ENCODE assay signal across 2 cellular contexts in the genomic region with DNA sequence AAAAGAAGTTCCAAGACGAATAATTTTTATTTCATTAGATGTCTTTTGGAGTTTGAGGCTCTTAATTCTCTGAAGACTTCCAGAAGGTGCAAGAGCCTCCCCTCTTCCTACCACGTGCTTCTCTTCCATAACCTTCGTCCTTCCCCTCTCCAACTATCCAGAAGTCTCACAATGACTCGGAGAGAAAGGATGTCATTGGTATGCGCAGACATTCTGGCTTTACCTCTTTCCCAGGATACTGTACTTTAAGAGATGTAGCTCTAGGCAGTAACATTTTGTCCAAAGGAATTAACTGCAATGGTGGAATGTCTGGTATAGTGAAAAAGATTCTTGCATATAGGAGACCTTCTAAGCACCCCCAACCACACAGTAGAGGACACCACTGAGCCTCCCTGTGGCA.
TF ChIP-seq lines count a peak whose summit lies in the region.

No MANE protein-coding gene starts in this region.

TF ChIP-seq in SK-N-SH, 30 proteins besides CTCF, POLR2A, EP300 and RAD21 (continued from another document):
- TF ChIP-seq RCOR1 (IDR thresholded peaks at IDR 0.05; ENCODE audit: low read length) (no peak), NRF1 (IDR thresholded peaks at IDR 0.05; ENCODE audit: low read depth, low read length) (no peak), TAF1 (IDR thresholded peaks at IDR 0.05; ENCODE audit: borderline replicate concordance, low read depth, low read length) (no peak), POLR2AphosphoS5 (IDR thresholded peaks at IDR 0.05; ENCODE audit: low read depth, low read length) (no peak), SIN3A (IDR thresholded peaks at IDR 0.05; ENCODE audit: borderline replicate concordance, low read depth, low read length) (no peak)
- TF ChIP-seq, protein P1, sequence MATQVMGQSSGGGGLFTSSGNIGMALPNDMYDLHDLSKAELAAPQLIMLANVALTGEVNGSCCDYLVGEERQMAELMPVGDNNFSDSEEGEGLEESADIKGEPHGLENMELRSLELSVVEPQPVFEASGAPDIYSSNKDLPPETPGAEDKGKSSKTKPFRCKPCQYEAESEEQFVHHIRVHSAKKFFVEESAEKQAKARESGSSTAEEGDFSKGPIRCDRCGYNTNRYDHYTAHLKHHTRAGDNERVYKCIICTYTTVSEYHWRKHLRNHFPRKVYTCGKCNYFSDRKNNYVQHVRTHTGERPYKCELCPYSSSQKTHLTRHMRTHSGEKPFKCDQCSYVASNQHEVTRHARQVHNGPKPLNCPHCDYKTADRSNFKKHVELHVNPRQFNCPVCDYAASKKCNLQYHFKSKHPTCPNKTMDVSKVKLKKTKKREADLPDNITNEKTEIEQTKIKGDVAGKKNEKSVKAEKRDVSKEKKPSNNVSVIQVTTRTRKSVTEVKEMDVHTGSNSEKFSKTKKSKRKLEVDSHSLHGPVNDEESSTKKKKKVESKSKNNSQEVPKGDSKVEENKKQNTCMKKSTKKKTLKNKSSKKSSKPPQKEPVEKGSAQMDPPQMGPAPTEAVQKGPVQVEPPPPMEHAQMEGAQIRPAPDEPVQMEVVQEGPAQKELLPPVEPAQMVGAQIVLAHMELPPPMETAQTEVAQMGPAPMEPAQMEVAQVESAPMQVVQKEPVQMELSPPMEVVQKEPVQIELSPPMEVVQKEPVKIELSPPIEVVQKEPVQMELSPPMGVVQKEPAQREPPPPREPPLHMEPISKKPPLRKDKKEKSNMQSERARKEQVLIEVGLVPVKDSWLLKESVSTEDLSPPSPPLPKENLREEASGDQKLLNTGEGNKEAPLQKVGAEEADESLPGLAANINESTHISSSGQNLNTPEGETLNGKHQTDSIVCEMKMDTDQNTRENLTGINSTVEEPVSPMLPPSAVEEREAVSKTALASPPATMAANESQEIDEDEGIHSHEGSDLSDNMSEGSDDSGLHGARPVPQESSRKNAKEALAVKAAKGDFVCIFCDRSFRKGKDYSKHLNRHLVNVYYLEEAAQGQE (IDR thresholded peaks at IDR 0.05; ENCODE audit: low read depth, low read length) = no peak
- TF ChIP-seq, protein P2, sequence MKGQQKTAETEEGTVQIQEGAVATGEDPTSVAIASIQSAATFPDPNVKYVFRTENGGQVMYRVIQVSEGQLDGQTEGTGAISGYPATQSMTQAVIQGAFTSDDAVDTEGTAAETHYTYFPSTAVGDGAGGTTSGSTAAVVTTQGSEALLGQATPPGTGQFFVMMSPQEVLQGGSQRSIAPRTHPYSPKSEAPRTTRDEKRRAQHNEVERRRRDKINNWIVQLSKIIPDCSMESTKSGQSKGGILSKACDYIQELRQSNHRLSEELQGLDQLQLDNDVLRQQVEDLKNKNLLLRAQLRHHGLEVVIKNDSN (IDR thresholded peaks at IDR 0.05; ENCODE audit: borderline replicate concordance, low read depth) = no peak
TF ChIP-seq in SK-N-SH: peak in this region for 0.

TF ChIP-seq in SK-N-SH treated with all-trans-retinoic acid at 6 μM for 48 hours, 23 proteins besides CTCF, POLR2A, EP300 and RAD21 (continued from another document):
- TF ChIP-seq, protein P3, sequence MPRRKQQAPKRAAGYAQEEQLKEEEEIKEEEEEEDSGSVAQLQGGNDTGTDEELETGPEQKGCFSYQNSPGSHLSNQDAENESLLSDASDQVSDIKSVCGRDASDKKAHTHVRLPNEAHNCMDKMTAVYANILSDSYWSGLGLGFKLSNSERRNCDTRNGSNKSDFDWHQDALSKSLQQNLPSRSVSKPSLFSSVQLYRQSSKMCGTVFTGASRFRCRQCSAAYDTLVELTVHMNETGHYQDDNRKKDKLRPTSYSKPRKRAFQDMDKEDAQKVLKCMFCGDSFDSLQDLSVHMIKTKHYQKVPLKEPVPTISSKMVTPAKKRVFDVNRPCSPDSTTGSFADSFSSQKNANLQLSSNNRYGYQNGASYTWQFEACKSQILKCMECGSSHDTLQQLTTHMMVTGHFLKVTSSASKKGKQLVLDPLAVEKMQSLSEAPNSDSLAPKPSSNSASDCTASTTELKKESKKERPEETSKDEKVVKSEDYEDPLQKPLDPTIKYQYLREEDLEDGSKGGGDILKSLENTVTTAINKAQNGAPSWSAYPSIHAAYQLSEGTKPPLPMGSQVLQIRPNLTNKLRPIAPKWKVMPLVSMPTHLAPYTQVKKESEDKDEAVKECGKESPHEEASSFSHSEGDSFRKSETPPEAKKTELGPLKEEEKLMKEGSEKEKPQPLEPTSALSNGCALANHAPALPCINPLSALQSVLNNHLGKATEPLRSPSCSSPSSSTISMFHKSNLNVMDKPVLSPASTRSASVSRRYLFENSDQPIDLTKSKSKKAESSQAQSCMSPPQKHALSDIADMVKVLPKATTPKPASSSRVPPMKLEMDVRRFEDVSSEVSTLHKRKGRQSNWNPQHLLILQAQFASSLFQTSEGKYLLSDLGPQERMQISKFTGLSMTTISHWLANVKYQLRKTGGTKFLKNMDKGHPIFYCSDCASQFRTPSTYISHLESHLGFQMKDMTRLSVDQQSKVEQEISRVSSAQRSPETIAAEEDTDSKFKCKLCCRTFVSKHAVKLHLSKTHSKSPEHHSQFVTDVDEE (CRISPR knock-in tag; IDR thresholded peaks at IDR 0.05) = no peak
- TF ChIP-seq GLIS3 (CRISPR knock-in tag; IDR thresholded peaks at IDR 0.05) = no peak
- TF ChIP-seq ZC3H10 (CRISPR knock-in tag; IDR thresholded peaks at IDR 0.05) = no peak
- no peak for TF ChIP-seq ZNF565 (CRISPR knock-in tag; conservative IDR thresholded peaks at IDR 0.05; ENCODE audit: low read depth)
- TF ChIP-seq, protein P4, sequence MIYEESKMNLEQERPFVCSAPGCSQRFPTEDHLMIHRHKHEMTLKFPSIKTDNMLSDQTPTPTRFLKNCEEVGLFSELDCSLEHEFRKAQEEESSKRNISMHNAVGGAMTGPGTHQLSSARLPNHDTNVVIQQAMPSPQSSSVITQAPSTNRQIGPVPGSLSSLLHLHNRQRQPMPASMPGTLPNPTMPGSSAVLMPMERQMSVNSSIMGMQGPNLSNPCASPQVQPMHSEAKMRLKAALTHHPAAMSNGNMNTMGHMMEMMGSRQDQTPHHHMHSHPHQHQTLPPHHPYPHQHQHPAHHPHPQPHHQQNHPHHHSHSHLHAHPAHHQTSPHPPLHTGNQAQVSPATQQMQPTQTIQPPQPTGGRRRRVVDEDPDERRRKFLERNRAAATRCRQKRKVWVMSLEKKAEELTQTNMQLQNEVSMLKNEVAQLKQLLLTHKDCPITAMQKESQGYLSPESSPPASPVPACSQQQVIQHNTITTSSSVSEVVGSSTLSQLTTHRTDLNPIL (CRISPR knock-in tag; IDR thresholded peaks at IDR 0.05; ENCODE audit: low read depth) = no peak
- TF ChIP-seq, protein P5, sequence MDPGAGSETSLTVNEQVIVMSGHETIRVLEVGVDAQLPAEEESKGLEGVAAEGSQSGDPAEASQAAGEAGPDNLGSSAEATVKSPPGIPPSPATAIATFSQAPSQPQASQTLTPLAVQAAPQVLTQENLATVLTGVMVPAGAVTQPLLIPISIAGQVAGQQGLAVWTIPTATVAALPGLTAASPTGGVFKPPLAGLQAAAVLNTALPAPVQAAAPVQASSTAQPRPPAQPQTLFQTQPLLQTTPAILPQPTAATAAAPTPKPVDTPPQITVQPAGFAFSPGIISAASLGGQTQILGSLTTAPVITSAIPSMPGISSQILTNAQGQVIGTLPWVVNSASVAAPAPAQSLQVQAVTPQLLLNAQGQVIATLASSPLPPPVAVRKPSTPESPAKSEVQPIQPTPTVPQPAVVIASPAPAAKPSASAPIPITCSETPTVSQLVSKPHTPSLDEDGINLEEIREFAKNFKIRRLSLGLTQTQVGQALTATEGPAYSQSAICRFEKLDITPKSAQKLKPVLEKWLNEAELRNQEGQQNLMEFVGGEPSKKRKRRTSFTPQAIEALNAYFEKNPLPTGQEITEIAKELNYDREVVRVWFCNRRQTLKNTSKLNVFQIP (CRISPR knock-in tag; IDR thresholded peaks at IDR 0.05; ENCODE audit: borderline replicate concordance, low read depth) = no peak
